17 cellular contexts compared by ENCODE assay signal in genomic region chr3:12611117-12611516, GRCh38. TPM values are rescaled to one million over a fixed set of nuclear protein-coding genes. Genes with fewer than 3 reads are reported as not detected.
DNase-seq lines count a peak whose midpoint lies in the region; ATAC-seq and TF ChIP-seq lines count a peak whose summit lies in the region.
"Had no signal": no experiment of that assay in that cellular context is flagged by ENCODE, and none has a peak within 500 bp of the region (broad histone marks: within the 10 kb centered on the region; RNA-seq: fewer than 3 reads in every experiment).

No MANE protein-coding gene starts in this region.

- no peak overlapping the region for H3K4me3 ChIP-seq in IMR-90 (ENCODE audit: insufficient read depth, low read depth, low read length)
- H3K4me3 ChIP-seq: BLaER1 treated with 17β-estradiol and CSF1 and Interleukin-3, amounts not matched to agents 10 nM and 100 nM had no signal

- peaks cover 36 to 63% of the 10 kb centered on the region in 2 experiments for H3K79me1 ChIP-seq in IMR-90 (ENCODE audit: low read depth in 1 of 2, low read length in 2 of 2)

- H4K8ac ChIP-seq in IMR-90 (ENCODE audit: low read depth in 2 of 2, low read length in 2 of 2), result no peak overlapping the region

- no peaks in the 10 kb centered on the region for H3K27me3 ChIP-seq in IMR-90 (ENCODE audit: control insufficient read depth, insufficient read depth, low read length)
- H3K27me3 ChIP-seq: BLaER1 treated with 17β-estradiol and CSF1 and Interleukin-3, amounts not matched to agents 10 nM and 100 nM had no signal

- peaks cover 10% of the 10 kb centered on the region for H3K9me1 ChIP-seq in IMR-90 (ENCODE audit: insufficient read depth, low read length)

- 0 out of 2 replicates have a peak overlapping the region, but pooled peaks have one; percentile 29 for H3K27ac ChIP-seq in IMR-90 (ENCODE audit: insufficient read depth, low read length)
- H3K27ac ChIP-seq: BLaER1 treated with 17β-estradiol and CSF1 and Interleukin-3, amounts not matched to agents 10 nM and 100 nM had no signal

- H3K36me3 Mint-ChIP-seq in T-helper 17 cell (ENCODE audit: low read depth), result peaks cover 7% of the 10 kb centered on the region
- no peaks in the 10 kb centered on the region for H3K36me3 Mint-ChIP-seq in glutamatergic neuron (ENCODE audit: unreplicated experiment)

- H3K4me2 ChIP-seq in IMR-90 (ENCODE audit: low read depth, low read length), result no peak overlapping the region
- H3K4me2 ChIP-seq: BLaER1 treated with 17β-estradiol and CSF1 and Interleukin-3, amounts not matched to agents 10 nM and 100 nM had no signal

- DNase-seq in IMR-90, result no peak
- DNase-seq in T-helper 17 cell, result no peak
- DNase-seq in glutamatergic neuron, result no peak
- no peak for DNase-seq in MV-4-11 (lab: John Stamatoyannopoulos, UW)
- DNase-seq: Calu3; CD8-positive, alpha-beta T cell; DND-41; EL; GOT3; H7; HFFc6 had no signal

- dilution Hi-C loops in IMR-90 (cut with HindIII; ENCODE audit: low sequenced_read_pairs, unreplicated experiment), result no loop called here

- H2AK5ac ChIP-seq in IMR-90 (ENCODE audit: low read depth, low read length), result no peak overlapping the region

- TF ChIP-seq RAD21 in IMR-90 (IDR thresholded peaks at IDR 0.05; ENCODE audit: low read length), result no peak

- no CpG with 5 or more reads among the region's 5 CpGs for WGBS in IMR-90 (ENCODE audit: extremely low coverage in 2 of 2, insufficient read length in 1 of 2), 2 experiments

- no peak overlapping the region for H2BK5ac ChIP-seq in IMR-90 (ENCODE audit: low read depth, low read length, poor library complexity, severe bottlenecking)

- H2AFZ ChIP-seq in IMR-90 (replicated peaks; ENCODE audit: low read length, poor library complexity), result no peak overlapping the region

- no peaks in the 10 kb centered on the region for H3K9me3 ChIP-seq in IMR-90 (ENCODE audit: control insufficient read depth, insufficient read depth, low read length)
- no peaks in the 10 kb centered on the region for H3K9me3 ChIP-seq in T-helper 17 cell (ENCODE audit: control insufficient read depth, low read length, poor library complexity, severe bottlenecking)
- H3K9me3 ChIP-seq: BLaER1 treated with 17β-estradiol and CSF1 and Interleukin-3, amounts not matched to agents 10 nM and 100 nM had no signal

- POLR2A ChIA-PET in IMR-90 (lab: Charles Lee; ENCODE audit: unreplicated experiment), result no interaction called here

- H3K9me3 Mint-ChIP-seq in glutamatergic neuron (ENCODE audit: unreplicated experiment), result peaks cover 1% of the 10 kb centered on the region
- H3K9me3 Mint-ChIP-seq: CD8-positive, alpha-beta T cell; HFFc6 had no signal

- ATAC-seq in IMR-90 (ENCODE audit: low read depth) (no peak), T-helper 17 cell (no peak), HG03354 (IDR thresholded peaks at IDR 0.05; ENCODE audit: poor library complexity, severe bottlenecking, unreplicated experiment) (no peak), GM19035 (IDR thresholded peaks at IDR 0.05; ENCODE audit: unreplicated experiment) (no peak)
- ATAC-seq: CD8-positive, alpha-beta T cell; HCT116; HepG2 had no signal

- no peak for TF ChIP-seq POLR2A in IMR-90 (IDR thresholded peaks at IDR 0.05; ENCODE audit: low read depth, low read length)

- H3K27ac Mint-ChIP-seq in T-helper 17 cell, result peak overlapping the region; percentile 6
- peak overlapping the region; percentile 17 for H3K27ac Mint-ChIP-seq in glutamatergic neuron (ENCODE audit: unreplicated experiment)
- H3K27ac Mint-ChIP-seq: B cell; CD8-positive, alpha-beta T cell; HFFc6 had no signal

- H3K56ac ChIP-seq in IMR-90 (ENCODE audit: extremely low read depth, insufficient read depth, low read length), result no peak overlapping the region

- CTCF ChIA-PET in IMR-90 (lab: Yijun Ruan, JAX), result no interaction called here

- H3K4me1 Mint-ChIP-seq in T-helper 17 cell (peaks cover 28% of the 10 kb centered on the region), glutamatergic neuron (ENCODE audit: low read depth, unreplicated experiment) (peaks cover 6% of the 10 kb centered on the region)

- no peak overlapping the region for H2BK20ac ChIP-seq in IMR-90 (ENCODE audit: low read depth, low read length)

- H3K4me1 ChIP-seq in IMR-90 (ENCODE audit: control insufficient read depth, insufficient read depth, low read length), result peaks cover 10% of the 10 kb centered on the region

- H3K23ac ChIP-seq in IMR-90 (ENCODE audit: low read depth, low read length), result no peak overlapping the region

- H4K20me1 ChIP-seq in IMR-90 (ENCODE audit: insufficient read depth, low read length), result peaks cover 21% of the 10 kb centered on the region; the same call in 1 of the 2 replicates

- H3K36me3 ChIP-seq in IMR-90 (ENCODE audit: control insufficient read depth, insufficient read depth, low read length), result peaks cover 33% of the 10 kb centered on the region

- H3K27me3 Mint-ChIP-seq in T-helper 17 cell (no peaks in the 10 kb centered on the region), glutamatergic neuron (ENCODE audit: unreplicated experiment) (peaks cover 5% of the 10 kb centered on the region)
- H3K27me3 Mint-ChIP-seq: B cell had no signal

- no peak overlapping the region for H3K18ac ChIP-seq in IMR-90 (ENCODE audit: low read depth, low read length)

- no peak overlapping the region for H2AK9ac ChIP-seq in IMR-90 (replicated peaks; ENCODE audit: low read depth, low read length, poor library complexity)

- H2BK15ac ChIP-seq in IMR-90 (ENCODE audit: low read depth, low read length), result no peak overlapping the region

- in situ Hi-C loops in IMR-90 (cut with MboI; ENCODE audit: low sequenced_read_pairs), result no loop called here

- no peak overlapping the region for H4K91ac ChIP-seq in IMR-90 (ENCODE audit: insufficient read depth, low read depth, low read length)

- no peak overlapping the region for H3K4ac ChIP-seq in IMR-90 (ENCODE audit: low read depth, low read length)

- H3K4me3 Mint-ChIP-seq in T-helper 17 cell (no peak overlapping the region), glutamatergic neuron (ENCODE audit: unreplicated experiment) (no peak overlapping the region)
- H3K4me3 Mint-ChIP-seq: B cell; CD8-positive, alpha-beta T cell; HFFc6 had no signal

- H2BK120ac ChIP-seq in IMR-90 (ENCODE audit: low read depth, low read length), result no peak overlapping the region

- no peak overlapping the region for H3K9ac ChIP-seq in IMR-90 (ENCODE audit: low read depth, low read length)
- H3K9ac ChIP-seq: BLaER1 treated with 17β-estradiol and CSF1 and Interleukin-3, amounts not matched to agents 10 nM and 100 nM had no signal

- no peak overlapping the region; the same call in 1 of the 2 replicates for H4K5ac ChIP-seq in IMR-90 (ENCODE audit: low read depth, low read length)

- intact Hi-C loops in IMR-90 (cut with micrococcal nuclease), result no loop called here

- no peak for TF ChIP-seq CTCF in IMR-90 (conservative IDR thresholded peaks at IDR 0.05; ENCODE audit: low read depth, low read length)
- TF ChIP-seq CTCF in glutamatergic neuron (IDR thresholded peaks at IDR 0.05; ENCODE audit: partially characterized antibody, unreplicated experiment), result no peak

- no TSS peak for BruUV-seq in IMR-90 (replicated peaks; lab: Mats Ljungman, UMichigan)

- H3K14ac ChIP-seq in IMR-90 (replicated peaks; ENCODE audit: low read depth, low read length), result no peak overlapping the region

TF ChIP-seq in IMR-90, 13 proteins besides CTCF, POLR2A, EP300 and RAD21:
- TF ChIP-seq MAZ (IDR thresholded peaks at IDR 0.05; ENCODE audit: borderline replicate concordance, low read depth, low read length) (no peak), BHLHE40 (IDR thresholded peaks at IDR 0.05; ENCODE audit: low read depth, low read length) (no peak)

RNA-seq across cellular contexts. Expression of gene RAF1, which starts 52.8 kb away (rescaled TPM):
- total RNA-seq in IMR-90 (2012; rRNA removed), result 128 and 151 TPM in 2 replicates
- 101 and 115 TPM in 2 replicates for polyA plus RNA-seq in IMR-90 (2012; rRNA removed)
- 38.5 and 44.5 TPM in 2 replicates for polyA plus RNA-seq in IMR-90 (2012; cell fraction: cytosol; rRNA removed)
- polyA plus RNA-seq in IMR-90 (2012; cell fraction: nucleus; rRNA removed; ENCODE audit: low replicate concordance), result 102 and 261 TPM in 2 replicates
- 100 to 1,000 TPM; 115 to 123 TPM for total RNA-seq in T-helper 17 cell
- total RNA-seq in glutamatergic neuron (ENCODE audit: unreplicated experiment), result 185 TPM

RNA-seq across cellular contexts. Expression of gene MKRN2, which starts 54.2 kb away (rescaled TPM):
- total RNA-seq in IMR-90 (2012; rRNA removed), result 65.6 and 65.8 TPM in 2 replicates
- 43.5 and 44.4 TPM in 2 replicates for polyA plus RNA-seq in IMR-90 (2012; rRNA removed)
- polyA plus RNA-seq in IMR-90 (2012; cell fraction: cytosol; rRNA removed), result 35.3 and 42.3 TPM in 2 replicates
- polyA plus RNA-seq in IMR-90 (2012; cell fraction: nucleus; rRNA removed; ENCODE audit: low replicate concordance), result 21.5 and 30.4 TPM in 2 replicates
- 10 to 100 TPM; 21.9 to 23.9 TPM for total RNA-seq in T-helper 17 cell
- total RNA-seq in glutamatergic neuron (ENCODE audit: unreplicated experiment), result 25.8 TPM
